ENCODE assay signal across 8 cellular contexts in the genomic region with DNA sequence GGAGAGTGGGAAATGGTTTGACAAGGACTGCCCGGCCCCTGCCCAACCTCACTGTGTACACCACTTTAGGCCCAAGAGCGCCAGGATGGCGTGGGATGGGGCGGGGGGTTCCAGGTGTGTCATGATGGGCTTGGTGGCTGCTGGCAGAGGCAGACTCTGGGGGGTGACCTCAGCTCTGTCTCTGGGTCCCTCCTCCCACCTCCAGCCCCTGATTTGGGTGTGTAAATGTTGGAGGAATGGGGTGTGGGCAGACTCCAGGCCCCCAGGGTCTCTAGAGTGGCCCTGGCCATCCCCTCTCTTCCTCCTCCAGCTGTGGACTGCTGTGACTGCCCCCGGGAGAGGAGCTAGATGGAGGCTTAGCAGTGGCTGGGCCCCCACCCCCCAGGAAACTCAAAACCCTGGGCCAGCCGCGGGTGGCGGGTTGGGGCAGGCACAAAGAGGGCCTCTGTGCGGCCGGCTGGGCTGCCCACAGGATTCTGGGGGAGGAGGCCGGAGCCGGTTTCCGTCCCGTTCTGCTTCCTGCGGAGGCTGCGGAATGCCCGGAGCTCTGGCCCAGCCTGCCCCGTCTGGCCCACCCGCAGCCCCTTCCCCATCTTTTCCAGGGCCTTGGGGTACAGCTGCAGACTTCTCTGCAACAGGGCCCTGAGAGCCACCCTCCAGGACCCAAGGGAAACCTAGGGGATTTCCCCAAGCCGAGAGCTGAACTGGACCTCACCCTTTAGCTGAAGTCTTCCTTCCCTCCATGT. TPM values are rescaled to one million over a fixed set of nuclear protein-coding genes. Genes with fewer than 3 reads are reported as not detected.
DNase-seq lines count a peak whose midpoint lies in the region; ATAC-seq and TF ChIP-seq lines count a peak whose summit lies in the region.

No MANE protein-coding gene starts in this region.

- POLR2A ChIA-PET in CD4-positive, alpha-beta memory T cell (lab: Charles Lee; ENCODE audit: partially characterized antibody) = no interaction called here

- CTCF ChIA-PET in CD4-positive, alpha-beta memory T cell (lab: Charles Lee; ENCODE audit: partially characterized antibody) = interaction anchor here (0.6 to 0.7 kb wide), 2 partner anchors 37 to 409 kb away, joined by 4 read pairs; no protein-coding TSS in a partner anchor

- peaks cover 91% of the 10 kb centered on the region for H3K4me1 ChIP-seq in psoas muscle
- H3K4me1 ChIP-seq in CD4-positive, alpha-beta memory T cell (ENCODE audit: insufficient read depth, low read length) = peaks cover 39% of the 10 kb centered on the region

- peak overlapping the region in 1 of 7 donors; percentile 7 for H3K27ac Mint-ChIP-seq in CD4-positive, alpha-beta memory T cell

- peak overlapping the region; percentile 78; the same call in 1 of the 2 replicates for H3K4me3 ChIP-seq in GM08714 (ENCODE audit: low read length)
- H3K4me3 ChIP-seq in psoas muscle = peak overlapping the region; percentile 67
- H3K4me3 ChIP-seq in CD4-positive, alpha-beta memory T cell (ENCODE audit: low read length in 2 of 2) = no peak overlapping the region

- peaks cover 14 to 43% (median 31%) of the 10 kb centered on the region in 4 donors for H3K4me1 Mint-ChIP-seq in CD4-positive, alpha-beta memory T cell

- intact Hi-C loops in psoas muscle (cut with DNase I) = no loop called here
- intact Hi-C loops in CD4-positive, alpha-beta memory T cell (cut with micrococcal nuclease) = no loop called here

- no peaks in the 10 kb centered on the region for H3K9me3 Mint-ChIP-seq in CD4-positive, alpha-beta memory T cell

- 19 to 27% (median 21%) methylated on average over 16 to 20 of the region's 20 CpGs for WGBS in psoas muscle, 3 donors

- H3K4me3 Mint-ChIP-seq in CD4-positive, alpha-beta memory T cell = no peak overlapping the region

- DNase-seq in RPMI8226 = peak; percentile 53
- DNase-seq in foreskin melanocyte = peak; percentile 75
- DNase-seq in psoas muscle = no peak
- no peak for DNase-seq in CD4-positive, alpha-beta memory T cell
- DNase-seq in HPDE6-E6E7 (ENCODE audit: extremely low spot score) = no peak
- no peak for DNase-seq in NCI-H1417 (lab: John Stamatoyannopoulos, UW)

- no peaks in the 10 kb centered on the region for H3K9me3 ChIP-seq in psoas muscle
- no peaks in the 10 kb centered on the region for H3K9me3 ChIP-seq in CD4-positive, alpha-beta memory T cell (ENCODE audit: control insufficient read depth in 1 of 2, low read length in 2 of 2)

- H3K27me3 Mint-ChIP-seq in CD4-positive, alpha-beta memory T cell = no peaks in the 10 kb centered on the region

- H3K27ac ChIP-seq in psoas muscle = peak overlapping the region; percentile 98
- no peak overlapping the region for H3K27ac ChIP-seq in CD4-positive, alpha-beta memory T cell (ENCODE audit: low read depth, low read length)

- no peaks in the 10 kb centered on the region for H3K36me3 ChIP-seq in psoas muscle (ENCODE audit: insufficient read depth in 1 of 2, low read depth in 1 of 2)
- H3K36me3 ChIP-seq in CD4-positive, alpha-beta memory T cell (ENCODE audit: insufficient read depth, low read length) = no peaks in the 10 kb centered on the region

- ATAC-seq in psoas muscle (peak in 3 of 4 donors; percentile 11 to 61 (median 21)), GM21717 (IDR thresholded peaks at IDR 0.05; ENCODE audit: unreplicated experiment) (no peak)

- no peaks in the 10 kb centered on the region for H3K27me3 ChIP-seq in psoas muscle (ENCODE audit: insufficient read depth in 3 of 3, low read length in 2 of 3)
- no peaks in the 10 kb centered on the region for H3K27me3 ChIP-seq in CD4-positive, alpha-beta memory T cell (ENCODE audit: insufficient read depth, low read length)

- no peak for TF ChIP-seq CTCF in psoas muscle (IDR thresholded peaks at IDR 0.05)

- H3K36me3 Mint-ChIP-seq in CD4-positive, alpha-beta memory T cell = no peaks in the 10 kb centered on the region

RNA-seq across cellular contexts. Expression of a gene that starts 23.1 kb away (rescaled TPM):
- 10 to 100 TPM; 31.9 to 88.3 (median 48.5) TPM for total RNA-seq in psoas muscle
- 10 to 100 TPM; 24.5 to 48.5 (median 27.0) TPM for polyA plus RNA-seq in psoas muscle
- 1 to 10 TPM; 1.6 to 3.6 TPM for total RNA-seq in CD4-positive, alpha-beta memory T cell
- 1 to 10 TPM; 2.7 to 5.5 TPM for polyA plus RNA-seq in CD4-positive, alpha-beta memory T cell

Comparison
In these comparisons a context has a peak if more than half of its experiments do, and no peak if none do; other contexts are left out.
1. H3K4me3 ChIP-seq: peak in GM08714 (single experiment) and psoas muscle (single experiment); none in CD4-positive, alpha-beta memory T cell (0 of 2).
2. DNase-seq: peak in RPMI8226 (single experiment) and foreskin melanocyte (single experiment); none in psoas muscle (0 of 2), CD4-positive, alpha-beta memory T cell (0 of 5), HPDE6-E6E7 (single experiment) and NCI-H1417 (0 of 3).
3. RNA of a gene that starts 23.1 kb away (total RNA-seq): 31.9 to 88.3 TPM in psoas muscle; 1.6 to 3.6 TPM in CD4-positive, alpha-beta memory T cell; every median in the first group is over 4 times any median in the second.